8 cellular contexts compared by ENCODE assay signal in the genomic region with DNA sequence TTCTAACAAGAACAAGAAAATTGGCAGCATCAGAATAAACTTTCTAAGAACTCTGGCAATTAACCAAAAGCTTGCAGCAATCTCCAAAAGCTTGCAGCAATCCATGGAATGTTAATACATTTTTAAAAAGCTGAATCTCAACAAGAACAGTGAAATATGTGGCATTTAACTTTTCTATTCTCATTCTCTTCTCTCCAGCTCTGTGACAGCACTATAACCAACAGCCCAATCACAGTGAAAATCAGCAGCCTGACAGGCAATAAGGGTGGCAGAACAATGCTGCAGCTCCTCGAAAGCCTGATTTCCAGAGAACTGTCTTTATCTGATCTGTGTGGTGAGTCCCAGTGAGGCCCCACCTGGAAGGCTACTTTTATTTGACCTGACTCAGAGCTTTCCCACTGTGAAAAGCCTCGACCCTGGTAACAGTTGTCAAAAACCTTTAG.
A peak's percentile ranks its signal among the peaks of the same experiment; 100 is the strongest.
DNase-seq lines count a peak whose midpoint lies in the region; ATAC-seq and TF ChIP-seq lines count a peak whose summit lies in the region.

No MANE protein-coding gene starts in this region.

- in situ Hi-C loops in gastrocnemius medialis (cut with MboI; ENCODE audit: low sequenced_read_pairs in 4 of 4): no loop called here

- H3K4me2 ChIP-seq in KMS-11: peak overlapping the region; percentile 70

- H3K9me3 ChIP-seq in gastrocnemius medialis: no peaks in the 10 kb centered on the region

- no peak for ATAC-seq in effector memory CD8-positive, alpha-beta T cell (replicated peaks)
- peak; percentile 51 to 54 for ATAC-seq in gastrocnemius medialis
- ATAC-seq in GM21619 (IDR thresholded peaks at IDR 0.05; ENCODE audit: unreplicated experiment): no peak

- H3K79me2 ChIP-seq in KMS-11 (ENCODE audit: insufficient read depth, low read depth): peaks cover 45% of the 10 kb centered on the region; the same call in 1 of the 2 replicates

- H3K27ac ChIP-seq in KMS-11: peak overlapping the region; percentile 68
- H3K27ac ChIP-seq in gastrocnemius medialis: peak overlapping the region; percentile 80 to 92 (median 84)

- intact Hi-C loops in gastrocnemius medialis (cut with DNase I; ENCODE audit: low total_unique reads): loop anchor here (1.0 to 10.0 kb wide), 4 partner anchors 52 to 669 kb away; a partner anchor contains a TSS

- no peaks in the 10 kb centered on the region for H3K9me3 Mint-ChIP-seq in effector memory CD8-positive, alpha-beta T cell

- H3K9ac ChIP-seq in KMS-11: peak overlapping the region; percentile 28; the same call in 1 of the 2 replicates

- peaks cover 41 to 79% of the 10 kb centered on the region in 2 donors for H3K4me1 Mint-ChIP-seq in effector memory CD8-positive, alpha-beta T cell (ENCODE audit: low read depth in 2 of 2)

- peak; percentile 51 for DNase-seq in NCI-H82 (lab: John Stamatoyannopoulos, UW)
- DNase-seq in NCI-H82 treated with DMSO at 0.1 percent for 48 hours (lab: John Stamatoyannopoulos, UW; ENCODE audit: unreplicated experiment): no peak
- no peak for DNase-seq in effector memory CD8-positive, alpha-beta T cell
- no peak for DNase-seq in gastrocnemius medialis
- no peak for DNase-seq in NCI-H2029 (lab: John Stamatoyannopoulos, UW)
- no peak for DNase-seq in hippocampal formation (lab: John Stamatoyannopoulos, UW)

- peaks cover 14% of the 10 kb centered on the region; the same call in 1 of the 2 replicates for H4K20me1 ChIP-seq in KMS-11 (ENCODE audit: insufficient read depth)

- no peak overlapping the region for H3K4me3 Mint-ChIP-seq in effector memory CD8-positive, alpha-beta T cell

- no peaks in the 10 kb centered on the region for H3K27me3 Mint-ChIP-seq in effector memory CD8-positive, alpha-beta T cell

- no peaks in the 10 kb centered on the region for H3K36me3 Mint-ChIP-seq in effector memory CD8-positive, alpha-beta T cell (ENCODE audit: insufficient read depth)

- H3K27me3 ChIP-seq in KMS-11 (ENCODE audit: insufficient read depth, low read depth) (no peaks in the 10 kb centered on the region), gastrocnemius medialis (no peaks in the 10 kb centered on the region)

- H3K4me1 ChIP-seq in KMS-11 (ENCODE audit: low read depth, poor library complexity, severe bottlenecking) (peaks cover 59% of the 10 kb centered on the region), gastrocnemius medialis (peaks cover 62 to 71% of the 10 kb centered on the region in 2 donors)

- peak overlapping the region; percentile 2 to 4 for H3K27ac Mint-ChIP-seq in effector memory CD8-positive, alpha-beta T cell

- H3K36me3 ChIP-seq in KMS-11 (ENCODE audit: insufficient read depth) (no peaks in the 10 kb centered on the region), gastrocnemius medialis (no peaks in the 10 kb centered on the region)

- TF ChIP-seq CTCF in KMS-11 (conservative IDR thresholded peaks at IDR 0.05; ENCODE audit: low read depth, low read length) (no peak), gastrocnemius medialis (IDR thresholded peaks at IDR 0.05 in 4 of 5, conservative IDR thresholded peaks at IDR 0.05 in 1 of 5) (no peak)

- peak overlapping the region; percentile 65 for H3K4me3 ChIP-seq in KMS-11 (IDR thresholded peaks at IDR 0.05; ENCODE audit: insufficient read depth, low read depth, low read length)
- H3K4me3 ChIP-seq in gastrocnemius medialis: peak overlapping the region in 1 of 4 donors; percentile 25

- H2AFZ ChIP-seq in KMS-11 (ENCODE audit: low read depth): no peak overlapping the region

- TF ChIP-seq POLR2A in gastrocnemius medialis (IDR thresholded peaks at IDR 0.05): no peak

Comparison
In these comparisons a context has a peak if more than half of its experiments do, and no peak if none do; other contexts are left out.
1. ATAC-seq: peak in gastrocnemius medialis (2 of 2); none in effector memory CD8-positive, alpha-beta T cell (single experiment) and GM21619 (single experiment).